Comparison of ENCODE assay signal across 2 cellular contexts in the genomic region with DNA sequence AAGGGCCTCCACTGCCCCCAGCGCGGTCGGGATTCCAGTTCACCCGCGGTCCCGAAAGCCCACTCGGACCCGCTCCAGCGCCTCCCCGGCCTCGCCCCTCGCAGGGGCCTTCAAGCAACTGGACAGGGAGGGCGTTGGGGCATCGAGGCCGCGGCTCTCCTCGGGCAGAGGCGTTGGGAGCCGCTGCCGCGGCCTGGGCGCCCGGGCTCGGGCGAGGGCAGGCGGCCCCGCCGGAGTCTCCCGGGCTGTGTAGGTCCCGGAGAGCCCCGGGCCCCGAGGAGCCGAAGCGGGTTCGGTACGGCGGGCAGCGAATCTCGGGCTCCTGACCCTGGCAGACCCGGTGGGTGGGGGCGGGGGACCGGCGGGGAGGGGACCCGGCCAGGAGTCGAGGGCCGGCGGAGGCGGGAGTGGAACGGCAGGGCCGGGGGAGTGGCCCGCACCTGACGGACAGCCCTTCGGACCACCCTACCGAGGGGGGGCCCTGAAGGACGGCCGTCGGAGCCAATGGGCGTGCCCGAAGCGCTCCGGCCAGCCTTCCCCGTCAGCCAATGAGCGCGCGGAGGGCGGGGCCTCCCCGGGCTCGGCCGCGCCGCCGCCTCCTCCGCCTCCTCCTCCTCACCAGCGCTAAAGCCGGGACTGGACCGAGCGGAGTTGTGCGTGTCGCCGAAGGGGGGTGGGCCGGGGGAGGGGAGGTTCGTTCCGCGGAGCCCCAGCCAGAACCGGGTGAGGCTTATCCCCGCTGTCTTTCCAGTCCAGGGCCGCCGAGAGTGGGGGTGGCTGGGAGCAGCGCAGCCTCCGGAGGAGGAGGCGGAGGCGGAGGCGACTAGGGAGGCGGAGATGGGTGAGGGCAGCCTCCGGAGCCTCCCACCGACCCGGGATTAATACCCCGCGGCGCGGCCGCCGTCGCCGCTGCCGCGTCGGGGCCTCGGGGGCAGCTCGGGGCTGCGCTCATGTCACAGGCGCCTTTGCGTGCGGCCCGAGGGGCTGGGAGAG.
TF ChIP-seq lines count a peak whose summit lies in the region.

Gene ZMYM2 (plus strand): TSS at position 609 of the 993 bp plus-strand sequence. CDS start 34,346 bp downstream, outside the sequence.

TF ChIP-seq in IMR-90, 13 proteins besides CTCF, POLR2A, EP300 and RAD21:
- TF ChIP-seq MAFK (IDR thresholded peaks at IDR 0.05; ENCODE audit: low read depth, low read length) (no peak), NFE2L2 (IDR thresholded peaks at IDR 0.05; ENCODE audit: low read depth, low read length) (no peak), RCOR1 (IDR thresholded peaks at IDR 0.05; ENCODE audit: insufficient replicate concordance, low read length) (no peak), MXI1 (IDR thresholded peaks at IDR 0.05; ENCODE audit: borderline replicate concordance, low read depth, low read length) (no peak), BHLHE40 (IDR thresholded peaks at IDR 0.05; ENCODE audit: low read depth, low read length) (no peak), FOS (IDR thresholded peaks at IDR 0.05; ENCODE audit: low read depth, low read length) (peak; percentile 89), SMC3 (IDR thresholded peaks at IDR 0.05; ENCODE audit: low read depth, low read length) (no peak), CHD1 (IDR thresholded peaks at IDR 0.05; ENCODE audit: low read depth, low read length) (no peak), MAZ (IDR thresholded peaks at IDR 0.05; ENCODE audit: borderline replicate concordance, low read depth, low read length) (peak; percentile 69; the same call in 1 of the 2 replicates), CEBPB (IDR thresholded peaks at IDR 0.05; ENCODE audit: low read depth, low read length) (no peak), RFX5 (IDR thresholded peaks at IDR 0.05; ENCODE audit: low read depth, low read length) (no peak)
- TF ChIP-seq, protein P1, sequence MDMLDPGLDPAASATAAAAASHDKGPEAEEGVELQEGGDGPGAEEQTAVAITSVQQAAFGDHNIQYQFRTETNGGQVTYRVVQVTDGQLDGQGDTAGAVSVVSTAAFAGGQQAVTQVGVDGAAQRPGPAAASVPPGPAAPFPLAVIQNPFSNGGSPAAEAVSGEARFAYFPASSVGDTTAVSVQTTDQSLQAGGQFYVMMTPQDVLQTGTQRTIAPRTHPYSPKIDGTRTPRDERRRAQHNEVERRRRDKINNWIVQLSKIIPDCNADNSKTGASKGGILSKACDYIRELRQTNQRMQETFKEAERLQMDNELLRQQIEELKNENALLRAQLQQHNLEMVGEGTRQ (IDR thresholded peaks at IDR 0.05; ENCODE audit: low read depth, low read length): no peak
- TF ChIP-seq, protein P2, sequence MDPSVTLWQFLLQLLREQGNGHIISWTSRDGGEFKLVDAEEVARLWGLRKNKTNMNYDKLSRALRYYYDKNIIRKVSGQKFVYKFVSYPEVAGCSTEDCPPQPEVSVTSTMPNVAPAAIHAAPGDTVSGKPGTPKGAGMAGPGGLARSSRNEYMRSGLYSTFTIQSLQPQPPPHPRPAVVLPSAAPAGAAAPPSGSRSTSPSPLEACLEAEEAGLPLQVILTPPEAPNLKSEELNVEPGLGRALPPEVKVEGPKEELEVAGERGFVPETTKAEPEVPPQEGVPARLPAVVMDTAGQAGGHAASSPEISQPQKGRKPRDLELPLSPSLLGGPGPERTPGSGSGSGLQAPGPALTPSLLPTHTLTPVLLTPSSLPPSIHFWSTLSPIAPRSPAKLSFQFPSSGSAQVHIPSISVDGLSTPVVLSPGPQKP (IDR thresholded peaks at IDR 0.05; ENCODE audit: borderline replicate concordance, low read depth, low read length): no peak

TF ChIP-seq in endothelial cell of umbilical vein, 7 proteins besides CTCF, POLR2A, EP300 and RAD21:
- TF ChIP-seq POLR2AphosphoS5 (IDR thresholded peaks at IDR 0.05; ENCODE audit: insufficient read depth, low read depth, low read length): peak; percentile 32
- TF ChIP-seq MAX (IDR thresholded peaks at IDR 0.05; ENCODE audit: insufficient read depth, insufficient read length): no peak
